1 cellular context compared by ENCODE assay signal in the genomic region with DNA sequence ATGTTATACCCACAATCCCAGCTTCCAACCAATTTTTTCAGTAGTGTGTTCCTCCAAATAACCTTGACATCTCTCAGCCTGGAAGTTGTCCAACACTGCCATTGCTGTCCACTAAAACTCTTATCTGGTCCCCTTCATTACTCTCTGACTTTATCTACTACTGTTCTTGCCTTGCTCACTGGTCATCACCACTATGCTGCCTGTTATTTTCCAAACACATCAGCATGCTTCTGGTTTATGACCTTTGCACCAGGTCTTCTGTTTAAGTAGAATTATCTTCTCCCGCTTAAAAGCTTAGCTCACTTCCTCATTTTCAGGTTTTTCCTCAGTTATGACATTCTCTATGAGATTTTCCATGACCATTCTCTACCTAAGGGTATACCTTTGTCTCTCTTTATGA.
TF ChIP-seq lines count a peak whose summit lies in the region.

No MANE protein-coding gene starts in this region.

TF ChIP-seq in K562, 482 proteins besides CTCF, POLR2A, EP300 and RAD21 (continued from another document and continues in another):
- TF ChIP-seq, protein P1, sequence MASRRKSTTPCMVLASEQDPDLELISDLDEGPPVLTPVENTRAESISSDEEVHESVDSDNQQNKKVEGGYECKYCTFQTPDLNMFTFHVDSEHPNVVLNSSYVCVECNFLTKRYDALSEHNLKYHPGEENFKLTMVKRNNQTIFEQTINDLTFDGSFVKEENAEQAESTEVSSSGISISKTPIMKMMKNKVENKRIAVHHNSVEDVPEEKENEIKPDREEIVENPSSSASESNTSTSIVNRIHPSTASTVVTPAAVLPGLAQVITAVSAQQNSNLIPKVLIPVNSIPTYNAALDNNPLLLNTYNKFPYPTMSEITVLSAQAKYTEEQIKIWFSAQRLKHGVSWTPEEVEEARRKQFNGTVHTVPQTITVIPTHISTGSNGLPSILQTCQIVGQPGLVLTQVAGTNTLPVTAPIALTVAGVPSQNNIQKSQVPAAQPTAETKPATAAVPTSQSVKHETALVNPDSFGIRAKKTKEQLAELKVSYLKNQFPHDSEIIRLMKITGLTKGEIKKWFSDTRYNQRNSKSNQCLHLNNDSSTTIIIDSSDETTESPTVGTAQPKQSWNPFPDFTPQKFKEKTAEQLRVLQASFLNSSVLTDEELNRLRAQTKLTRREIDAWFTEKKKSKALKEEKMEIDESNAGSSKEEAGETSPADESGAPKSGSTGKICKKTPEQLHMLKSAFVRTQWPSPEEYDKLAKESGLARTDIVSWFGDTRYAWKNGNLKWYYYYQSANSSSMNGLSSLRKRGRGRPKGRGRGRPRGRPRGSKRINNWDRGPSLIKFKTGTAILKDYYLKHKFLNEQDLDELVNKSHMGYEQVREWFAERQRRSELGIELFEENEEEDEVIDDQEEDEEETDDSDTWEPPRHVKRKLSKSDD (conservative IDR thresholded peaks at IDR 0.05; ENCODE audit: low read length) = no peak
- peak; percentile 45 for TF ChIP-seq CXXC5 (CRISPR knock-in tag; IDR thresholded peaks at IDR 0.05)
- TF ChIP-seq FOSL1 (tag; conservative IDR thresholded peaks at IDR 0.05) = peak; percentile 50; the same call in 1 of the 2 replicates
- TF ChIP-seq, protein P2, sequence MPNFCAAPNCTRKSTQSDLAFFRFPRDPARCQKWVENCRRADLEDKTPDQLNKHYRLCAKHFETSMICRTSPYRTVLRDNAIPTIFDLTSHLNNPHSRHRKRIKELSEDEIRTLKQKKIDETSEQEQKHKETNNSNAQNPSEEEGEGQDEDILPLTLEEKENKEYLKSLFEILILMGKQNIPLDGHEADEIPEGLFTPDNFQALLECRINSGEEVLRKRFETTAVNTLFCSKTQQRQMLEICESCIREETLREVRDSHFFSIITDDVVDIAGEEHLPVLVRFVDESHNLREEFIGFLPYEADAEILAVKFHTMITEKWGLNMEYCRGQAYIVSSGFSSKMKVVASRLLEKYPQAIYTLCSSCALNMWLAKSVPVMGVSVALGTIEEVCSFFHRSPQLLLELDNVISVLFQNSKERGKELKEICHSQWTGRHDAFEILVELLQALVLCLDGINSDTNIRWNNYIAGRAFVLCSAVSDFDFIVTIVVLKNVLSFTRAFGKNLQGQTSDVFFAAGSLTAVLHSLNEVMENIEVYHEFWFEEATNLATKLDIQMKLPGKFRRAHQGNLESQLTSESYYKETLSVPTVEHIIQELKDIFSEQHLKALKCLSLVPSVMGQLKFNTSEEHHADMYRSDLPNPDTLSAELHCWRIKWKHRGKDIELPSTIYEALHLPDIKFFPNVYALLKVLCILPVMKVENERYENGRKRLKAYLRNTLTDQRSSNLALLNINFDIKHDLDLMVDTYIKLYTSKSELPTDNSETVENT (CRISPR knock-in tag; IDR thresholded peaks at IDR 0.05) = no peak
- TF ChIP-seq PURB (CRISPR knock-in tag; IDR thresholded peaks at IDR 0.05; ENCODE audit: low read depth) = no peak
- no peak for TF ChIP-seq CHD2 (IDR thresholded peaks at IDR 0.05; ENCODE audit: low read depth, low read length)
- TF ChIP-seq HNRNPLL (IDR thresholded peaks at IDR 0.05; ENCODE audit: low read depth, low read length, poor library complexity, severe bottlenecking) = no peak
- TF ChIP-seq GABPB2 (CRISPR knock-in tag; conservative IDR thresholded peaks at IDR 0.05) = no peak
- no peak for TF ChIP-seq ZZZ3 (IDR thresholded peaks at IDR 0.05)
- TF ChIP-seq, protein P3, sequence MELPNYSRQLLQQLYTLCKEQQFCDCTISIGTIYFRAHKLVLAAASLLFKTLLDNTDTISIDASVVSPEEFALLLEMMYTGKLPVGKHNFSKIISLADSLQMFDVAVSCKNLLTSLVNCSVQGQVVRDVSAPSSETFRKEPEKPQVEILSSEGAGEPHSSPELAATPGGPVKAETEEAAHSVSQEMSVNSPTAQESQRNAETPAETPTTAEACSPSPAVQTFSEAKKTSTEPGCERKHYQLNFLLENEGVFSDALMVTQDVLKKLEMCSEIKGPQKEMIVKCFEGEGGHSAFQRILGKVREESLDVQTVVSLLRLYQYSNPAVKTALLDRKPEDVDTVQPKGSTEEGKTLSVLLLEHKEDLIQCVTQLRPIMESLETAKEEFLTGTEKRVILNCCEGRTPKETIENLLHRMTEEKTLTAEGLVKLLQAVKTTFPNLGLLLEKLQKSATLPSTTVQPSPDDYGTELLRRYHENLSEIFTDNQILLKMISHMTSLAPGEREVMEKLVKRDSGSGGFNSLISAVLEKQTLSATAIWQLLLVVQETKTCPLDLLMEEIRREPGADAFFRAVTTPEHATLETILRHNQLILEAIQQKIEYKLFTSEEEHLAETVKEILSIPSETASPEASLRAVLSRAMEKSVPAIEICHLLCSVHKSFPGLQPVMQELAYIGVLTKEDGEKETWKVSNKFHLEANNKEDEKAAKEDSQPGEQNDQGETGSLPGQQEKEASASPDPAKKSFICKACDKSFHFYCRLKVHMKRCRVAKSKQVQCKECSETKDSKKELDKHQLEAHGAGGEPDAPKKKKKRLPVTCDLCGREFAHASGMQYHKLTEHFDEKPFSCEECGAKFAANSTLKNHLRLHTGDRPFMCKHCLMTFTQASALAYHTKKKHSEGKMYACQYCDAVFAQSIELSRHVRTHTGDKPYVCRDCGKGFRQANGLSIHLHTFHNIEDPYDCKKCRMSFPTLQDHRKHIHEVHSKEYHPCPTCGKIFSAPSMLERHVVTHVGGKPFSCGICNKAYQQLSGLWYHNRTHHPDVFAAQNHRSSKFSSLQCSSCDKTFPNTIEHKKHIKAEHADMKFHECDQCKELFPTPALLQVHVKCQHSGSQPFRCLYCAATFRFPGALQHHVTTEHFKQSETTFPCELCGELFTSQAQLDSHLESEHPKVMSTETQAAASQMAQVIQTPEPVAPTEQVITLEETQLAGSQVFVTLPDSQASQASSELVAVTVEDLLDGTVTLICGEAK (IDR thresholded peaks at IDR 0.05) = no peak
- TF ChIP-seq, protein P3 (CRISPR knock-in tag; IDR thresholded peaks at IDR 0.05) = no peak
- TF ChIP-seq, protein P4, sequence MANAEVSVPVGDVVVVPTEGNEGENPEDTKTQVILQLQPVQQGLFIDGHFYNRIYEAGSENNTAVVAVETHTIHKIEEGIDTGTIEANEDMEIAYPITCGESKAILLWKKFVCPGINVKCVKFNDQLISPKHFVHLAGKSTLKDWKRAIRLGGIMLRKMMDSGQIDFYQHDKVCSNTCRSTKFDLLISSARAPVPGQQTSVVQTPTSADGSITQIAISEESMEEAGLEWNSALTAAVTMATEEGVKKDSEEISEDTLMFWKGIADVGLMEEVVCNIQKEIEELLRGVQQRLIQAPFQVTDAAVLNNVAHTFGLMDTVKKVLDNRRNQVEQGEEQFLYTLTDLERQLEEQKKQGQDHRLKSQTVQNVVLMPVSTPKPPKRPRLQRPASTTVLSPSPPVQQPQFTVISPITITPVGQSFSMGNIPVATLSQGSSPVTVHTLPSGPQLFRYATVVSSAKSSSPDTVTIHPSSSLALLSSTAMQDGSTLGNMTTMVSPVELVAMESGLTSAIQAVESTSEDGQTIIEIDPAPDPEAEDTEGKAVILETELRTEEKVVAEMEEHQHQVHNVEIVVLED (CRISPR knock-in tag; IDR thresholded peaks at IDR 0.05) = no peak
- TF ChIP-seq CTBP1 (IDR thresholded peaks at IDR 0.05; ENCODE audit: borderline replicate concordance) = peak; percentile 97
- no peak for TF ChIP-seq BACH1 (tag; IDR thresholded peaks at IDR 0.05)
- TF ChIP-seq, protein P5, sequence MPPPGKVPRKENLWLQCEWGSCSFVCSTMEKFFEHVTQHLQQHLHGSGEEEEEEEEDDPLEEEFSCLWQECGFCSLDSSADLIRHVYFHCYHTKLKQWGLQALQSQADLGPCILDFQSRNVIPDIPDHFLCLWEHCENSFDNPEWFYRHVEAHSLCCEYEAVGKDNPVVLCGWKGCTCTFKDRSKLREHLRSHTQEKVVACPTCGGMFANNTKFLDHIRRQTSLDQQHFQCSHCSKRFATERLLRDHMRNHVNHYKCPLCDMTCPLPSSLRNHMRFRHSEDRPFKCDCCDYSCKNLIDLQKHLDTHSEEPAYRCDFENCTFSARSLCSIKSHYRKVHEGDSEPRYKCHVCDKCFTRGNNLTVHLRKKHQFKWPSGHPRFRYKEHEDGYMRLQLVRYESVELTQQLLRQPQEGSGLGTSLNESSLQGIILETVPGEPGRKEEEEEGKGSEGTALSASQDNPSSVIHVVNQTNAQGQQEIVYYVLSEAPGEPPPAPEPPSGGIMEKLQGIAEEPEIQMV (tag; conservative IDR thresholded peaks at IDR 0.05; ENCODE audit: low read depth) = no peak
- TF ChIP-seq CREB1 (IDR thresholded peaks at IDR 0.05) = peak; percentile 12; the same call in 1 of the 2 replicates
- no peak for TF ChIP-seq CREB1 (CRISPR knock-in tag; IDR thresholded peaks at IDR 0.05)
- no peak for TF ChIP-seq ELF1 (tag; IDR thresholded peaks at IDR 0.05)
- no peak for TF ChIP-seq CBX2 (IDR thresholded peaks at IDR 0.05; ENCODE audit: insufficient read depth, low read length, poor library complexity, severe bottlenecking)
- TF ChIP-seq, protein P6, sequence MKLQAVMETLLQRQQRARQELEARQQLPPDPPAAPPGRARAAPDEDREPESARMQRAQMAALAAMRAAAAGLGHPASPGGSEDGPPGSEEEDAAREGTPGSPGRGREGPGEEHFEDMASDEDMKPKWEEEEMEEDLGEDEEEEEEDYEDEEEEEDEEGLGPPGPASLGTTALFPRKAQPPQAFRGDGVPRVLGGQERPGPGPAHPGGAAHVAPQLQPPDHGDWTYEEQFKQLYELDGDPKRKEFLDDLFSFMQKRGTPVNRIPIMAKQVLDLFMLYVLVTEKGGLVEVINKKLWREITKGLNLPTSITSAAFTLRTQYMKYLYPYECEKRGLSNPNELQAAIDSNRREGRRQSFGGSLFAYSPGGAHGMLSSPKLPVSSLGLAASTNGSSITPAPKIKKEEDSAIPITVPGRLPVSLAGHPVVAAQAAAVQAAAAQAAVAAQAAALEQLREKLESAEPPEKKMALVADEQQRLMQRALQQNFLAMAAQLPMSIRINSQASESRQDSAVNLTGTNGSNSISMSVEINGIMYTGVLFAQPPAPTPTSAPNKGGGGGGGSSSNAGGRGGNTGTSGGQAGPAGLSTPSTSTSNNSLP (IDR thresholded peaks at IDR 0.05; ENCODE audit: borderline replicate concordance, low read depth, low read length) = no peak
- peak; percentile 33 for TF ChIP-seq CCNT2 (IDR thresholded peaks at IDR 0.05; ENCODE audit: borderline replicate concordance, extremely low read depth, insufficient read length, low read depth, low read length)
- TF ChIP-seq, protein P7, sequence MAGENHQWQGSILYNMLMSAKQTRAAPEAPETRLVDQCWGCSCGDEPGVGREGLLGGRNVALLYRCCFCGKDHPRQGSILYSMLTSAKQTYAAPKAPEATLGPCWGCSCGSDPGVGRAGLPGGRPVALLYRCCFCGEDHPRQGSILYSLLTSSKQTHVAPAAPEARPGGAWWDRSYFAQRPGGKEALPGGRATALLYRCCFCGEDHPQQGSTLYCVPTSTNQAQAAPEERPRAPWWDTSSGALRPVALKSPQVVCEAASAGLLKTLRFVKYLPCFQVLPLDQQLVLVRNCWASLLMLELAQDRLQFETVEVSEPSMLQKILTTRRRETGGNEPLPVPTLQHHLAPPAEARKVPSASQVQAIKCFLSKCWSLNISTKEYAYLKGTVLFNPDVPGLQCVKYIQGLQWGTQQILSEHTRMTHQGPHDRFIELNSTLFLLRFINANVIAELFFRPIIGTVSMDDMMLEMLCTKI (IDR thresholded peaks at IDR 0.05; ENCODE audit: partially characterized antibody) = no peak
- no peak for TF ChIP-seq ARID2 (IDR thresholded peaks at IDR 0.05)
- TF ChIP-seq, protein P8, sequence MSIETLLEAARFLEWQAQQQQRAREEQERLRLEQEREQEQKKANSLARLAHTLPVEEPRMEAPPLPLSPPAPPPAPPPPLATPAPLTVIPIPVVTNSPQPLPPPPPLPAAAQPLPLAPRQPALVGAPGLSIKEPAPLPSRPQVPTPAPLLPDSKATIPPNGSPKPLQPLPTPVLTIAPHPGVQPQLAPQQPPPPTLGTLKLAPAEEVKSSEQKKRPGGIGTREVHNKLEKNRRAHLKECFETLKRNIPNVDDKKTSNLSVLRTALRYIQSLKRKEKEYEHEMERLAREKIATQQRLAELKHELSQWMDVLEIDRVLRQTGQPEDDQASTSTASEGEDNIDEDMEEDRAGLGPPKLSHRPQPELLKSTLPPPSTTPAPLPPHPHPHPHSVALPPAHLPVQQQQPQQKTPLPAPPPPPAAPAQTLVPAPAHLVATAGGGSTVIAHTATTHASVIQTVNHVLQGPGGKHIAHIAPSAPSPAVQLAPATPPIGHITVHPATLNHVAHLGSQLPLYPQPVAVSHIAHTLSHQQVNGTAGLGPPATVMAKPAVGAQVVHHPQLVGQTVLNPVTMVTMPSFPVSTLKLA (conservative IDR thresholded peaks at IDR 0.05) = peak; percentile 62 to 75
- no peak for TF ChIP-seq YBX1 (IDR thresholded peaks at IDR 0.05)
- TF ChIP-seq SNRNP70 (optimal IDR thresholded peaks at IDR 0.05; ENCODE audit: low read depth, low read length) = no peak
- TF ChIP-seq NR2F6 (CRISPR knock-in tag; IDR thresholded peaks at IDR 0.05) = no peak
- TF ChIP-seq TBP (optimal IDR thresholded peaks at IDR 0.05; ENCODE audit: low read depth, low read length) = no peak
- 0 out of 2 replicates have a peak, but pooled peaks have one; percentile 42 for TF ChIP-seq LCOR (CRISPR knock-in tag; IDR thresholded peaks at IDR 0.05)
- TF ChIP-seq CCAR2 (IDR thresholded peaks at IDR 0.05; ENCODE audit: low read depth, low read length) = no peak
- no peak for TF ChIP-seq CHCHD3 (CRISPR knock-in tag; IDR thresholded peaks at IDR 0.05)
- no peak for TF ChIP-seq HEY1 (CRISPR knock-in tag; IDR thresholded peaks at IDR 0.05; ENCODE audit: borderline replicate concordance)
- TF ChIP-seq ARHGAP35 (IDR thresholded peaks at IDR 0.05; ENCODE audit: partially characterized antibody) = no peak
